Comparison of ENCODE assay signal across 22 cellular contexts in the genomic region with DNA sequence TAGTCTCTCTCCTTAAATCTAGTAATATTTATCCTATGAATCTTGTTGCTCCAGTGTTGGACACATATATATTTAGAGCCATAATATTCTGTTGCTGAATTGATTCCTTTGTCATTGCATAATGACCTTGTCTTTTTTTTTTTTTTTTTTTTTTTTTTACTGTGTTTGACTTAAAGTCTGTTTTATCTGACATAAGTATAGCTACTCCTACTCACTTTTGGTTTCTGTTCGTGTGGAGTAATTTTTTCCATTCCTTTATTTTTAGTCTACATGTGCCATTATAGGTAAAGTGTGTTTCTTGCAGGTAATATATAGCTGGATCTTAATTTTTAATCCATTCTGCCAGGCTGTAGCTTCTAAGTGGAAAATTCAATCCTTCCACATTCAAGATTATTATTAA.
"Had no signal": no experiment of that assay in that cellular context is flagged by ENCODE, and none has a peak within 500 bp of the region (broad histone marks: within the 10 kb centered on the region; RNA-seq: fewer than 3 reads in every experiment).

No MANE protein-coding gene starts in this region.

- FAIRE-seq: endothelial cell of umbilical vein, kidney had no signal

- H3K27me3 Mint-ChIP-seq: memory B cell had no signal

- H3K4me3 Mint-ChIP-seq: endodermal cell, memory B cell, mesothelial cell of epicardium, natural killer cell, neural crest cell had no signal

- ATAC-seq: foreskin keratinocyte, left cardiac atrium, lower lobe of right lung, natural killer cell had no signal

- H3K4me3 ChIP-seq: coronary artery, hepatocyte, left ventricle myocardium inferior, lower lobe of right lung, right atrium auricular region, sigmoid colon, skin epidermis, transverse colon had no signal

- H3K9me3 ChIP-seq: sigmoid colon had no signal

- H3K27me3 ChIP-seq: foreskin keratinocyte, hepatocyte, right atrium auricular region, sigmoid colon, transverse colon had no signal

- H3K27ac Mint-ChIP-seq: endodermal cell, memory B cell, mesothelial cell of epicardium, natural killer cell had no signal

- H3K4me1 Mint-ChIP-seq: mesothelial cell of epicardium, neural crest cell had no signal

- H3K36me3 ChIP-seq: left ventricle myocardium inferior, lower lobe of right lung, right atrium auricular region, sigmoid colon, transverse colon had no signal

- H3K4me1 ChIP-seq: foreskin keratinocyte, left ventricle myocardium inferior, lower lobe of right lung, right atrium auricular region, sigmoid colon, transverse colon had no signal

- DNase-seq: effector CD4-positive, alpha-beta T cell; endodermal cell; erythroblast; foreskin keratinocyte; head of caudate nucleus; kidney; left cardiac atrium; left ventricle myocardium inferior; lower lobe of right lung; natural killer cell; sigmoid colon; stimulated activated CD4-positive, alpha-beta T cell treated with anti-CD3 and anti-CD28 coated beads, Interleukin-12 subunit alpha, Interleukin-12 subunit beta, amount 100 ng/mL, for 4 hours; stimulated activated naive CD4-positive, alpha-beta T cell; transverse colon had no signal

- H3K9me3 Mint-ChIP-seq: endodermal cell had no signal

- H3K27ac ChIP-seq: coronary artery, foreskin keratinocyte, hepatocyte, left ventricle myocardium inferior, lower lobe of right lung, right atrium auricular region, sigmoid colon, skin epidermis, transverse colon had no signal
